Comparison of ENCODE assay signal across 8 cellular contexts in the genomic region with DNA sequence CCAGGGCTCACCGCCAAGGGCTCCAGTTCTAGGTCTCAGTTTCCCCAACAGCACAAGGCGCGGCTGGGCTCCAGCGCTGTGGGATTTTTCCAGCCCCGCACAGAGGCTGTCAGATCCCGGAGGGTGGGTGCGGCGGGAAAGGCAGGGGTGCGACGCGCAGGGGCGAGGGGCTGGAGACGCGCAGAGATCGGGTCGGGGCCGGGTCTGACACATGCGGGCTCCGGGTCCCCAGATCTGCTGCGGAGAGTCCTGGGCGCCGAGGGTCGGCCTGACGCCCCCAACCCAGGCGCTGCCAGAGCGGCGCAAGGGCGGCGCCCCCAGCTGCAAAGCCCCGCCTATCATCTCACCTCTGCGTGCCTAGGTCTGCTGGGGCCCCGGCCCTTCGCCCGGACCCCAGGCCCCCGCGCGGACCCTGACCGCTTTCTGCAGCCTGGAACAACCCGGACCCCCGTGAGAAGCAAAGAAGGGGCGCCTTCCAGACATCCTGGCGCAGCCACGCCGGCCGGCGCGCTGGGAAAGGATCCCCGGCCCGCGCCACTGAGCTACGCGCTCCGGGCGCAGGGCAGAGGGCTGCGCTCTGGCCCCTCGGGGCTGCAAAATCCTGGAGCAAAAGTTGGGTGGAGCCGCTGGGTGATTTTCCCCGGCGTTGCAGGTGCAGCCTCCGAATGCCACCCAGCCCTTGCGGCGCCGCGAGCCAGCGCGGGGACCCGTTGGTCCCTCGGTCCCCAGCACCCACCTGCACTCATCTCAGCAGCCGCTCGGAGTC. TPM values are rescaled to one million over a fixed set of nuclear protein-coding genes. Genes with fewer than 3 reads are reported as not detected.
DNase-seq lines count a peak whose midpoint lies in the region; ATAC-seq, FAIRE-seq and TF ChIP-seq lines count a peak whose summit lies in the region.

No MANE protein-coding gene starts in this region.

- TF ChIP-seq POLR2A in HepG2 (IDR thresholded peaks at IDR 0.05; ENCODE audit: insufficient read depth in 1 of 2, low read depth in 2 of 2, low read length in 2 of 2) (no peak), tibial nerve (IDR thresholded peaks at IDR 0.05) (no peak)

- intact Hi-C loops in ascending aorta (cut with DNase I), result loop anchor here (5.0 to 10.0 kb wide), 3 partner anchors 269 to 1376 kb away; partner anchors contain the start of gene KIAA0232
- intact Hi-C loops in HepG2 (cut with micrococcal nuclease; ENCODE audit: unreplicated experiment), result no loop called here

- H3K27me3 ChIP-seq in ascending aorta, result no peaks in the 10 kb centered on the region
- peaks cover 8 to 59% of the 10 kb centered on the region in 2 experiments for H3K27me3 ChIP-seq in HepG2 (ENCODE audit: control insufficient read depth in 1 of 2, insufficient read depth in 2 of 2, low read length in 2 of 2)
- H3K27me3 ChIP-seq in tibial nerve, result peaks cover 0 to 16% of the 10 kb centered on the region in 2 donors

- peak overlapping the region in 1 of 2 donors; percentile 50 for H3K27ac ChIP-seq in ascending aorta
- no peak overlapping the region for H3K27ac ChIP-seq in HepG2 (ENCODE audit: extremely low read length, insufficient read depth, low read length)
- H3K27ac ChIP-seq in tibial nerve, result peak overlapping the region in 2 of 4 donors; percentile 56 to 77

- peaks cover 13 to 25% of the 10 kb centered on the region in 2 donors for H3K4me1 ChIP-seq in ascending aorta
- peaks cover 7% of the 10 kb centered on the region; the same call in 1 of the 2 replicates for H3K4me1 ChIP-seq in HepG2 (ENCODE audit: insufficient read depth, low read length)
- peaks cover 0 to 38% (median 22%) of the 10 kb centered on the region in 4 donors for H3K4me1 ChIP-seq in tibial nerve

- FAIRE-seq in HepG2 (lab: Jason Lieb, UNC), result no peak

- H2AFZ ChIP-seq in HepG2 (ENCODE audit: low read length), result no peak overlapping the region

- no peaks in the 10 kb centered on the region for H3K79me2 ChIP-seq in HepG2 (ENCODE audit: insufficient read depth, low read length)

- 42% methylated on average over 16 of the region's 70 CpGs for WGBS in HepG2 (ENCODE audit: low lambda C conversion rate)
- WGBS in tibial nerve, 2 donors, result 1 to 2% methylated on average over 16 to 29 of the region's 70 CpGs

- H3K4me2 ChIP-seq in HepG2 (ENCODE audit: low read depth, low read length), result peak overlapping the region; percentile 100

- H3K4me1 Mint-ChIP-seq in activated CD8-positive, alpha-beta memory T cell treated with anti-CD3 and anti-CD28 coated beads, Interleukin-2, amount 10 ng/mL, durations not matched to agents 7 days and 5 days, result peaks cover 11% of the 10 kb centered on the region

- CTCF ChIA-PET in activated CD8-positive, alpha-beta memory T cell treated with anti-CD3 and anti-CD28 coated beads, Interleukin-2, amount 10 ng/mL, durations not matched to agents 7 days and 5 days (lab: Charles Lee), result interaction anchor here (1.0 to 1.5 kb wide), 3 partner anchors 19 to 270 kb away, joined by 3 to 7 read pairs (median 3); no protein-coding TSS in a partner anchor
- CTCF ChIA-PET in HepG2 (lab: Yijun Ruan, JAX; ENCODE audit: low intra/inter-chr PET ratio, low total read pairs), result no interaction called here

- peaks cover 18% of the 10 kb centered on the region for H3K27me3 Mint-ChIP-seq in activated CD8-positive, alpha-beta memory T cell treated with anti-CD3 and anti-CD28 coated beads, Interleukin-2, amount 10 ng/mL, durations not matched to agents 7 days and 5 days

- H3K27ac Mint-ChIP-seq in activated CD8-positive, alpha-beta memory T cell treated with anti-CD3 and anti-CD28 coated beads, Interleukin-2, amount 10 ng/mL, durations not matched to agents 7 days and 5 days, result no peak overlapping the region

- H3K9me3 Mint-ChIP-seq in activated CD8-positive, alpha-beta memory T cell treated with anti-CD3 and anti-CD28 coated beads, Interleukin-2, amount 10 ng/mL, durations not matched to agents 7 days and 5 days (ENCODE audit: low read depth), result no peaks in the 10 kb centered on the region

- TF ChIP-seq EP300 in HepG2 (IDR thresholded peaks at IDR 0.05; ENCODE audit: low read depth in 2 of 2, low read length in 2 of 2) (no peak), HepG2 (CRISPR knock-in tag; IDR thresholded peaks at IDR 0.05; ENCODE audit: borderline replicate concordance) (no peak), tibial nerve (IDR thresholded peaks at IDR 0.05) (no peak)

- no peak for DNase-seq in activated CD8-positive, alpha-beta memory T cell treated with anti-CD3 and anti-CD28 coated beads, Interleukin-2, amount 10 ng/mL, durations not matched to agents 7 days and 5 days
- no peak for DNase-seq in activated CD8-positive, alpha-beta memory T cell treated with anti-CD3 and anti-CD28 coated beads, Interleukin-2, amount 50 U/mL, for 48 hours
- DNase-seq in ascending aorta (ENCODE audit: low spot score in 2 of 2) (no peak), HepG2 (ENCODE audit: low spot score) (no peak), tibial nerve (ENCODE audit: low spot score in 2 of 2) (no peak), AG08396 (ENCODE audit: low spot score) (no peak), Ammon's horn (ENCODE audit: low spot score) (no peak)

- no peak for TF ChIP-seq RAD21 in HepG2 (CRISPR knock-in tag; IDR thresholded peaks at IDR 0.05)

- in situ Hi-C loops in HepG2 (cut with HindIII; ENCODE audit: extremely low pct_ligation_motif_present, low pct_unique_long_range_greater_than_20kb), result no loop called here

- no peaks in the 10 kb centered on the region for H3K36me3 ChIP-seq in ascending aorta
- H3K36me3 ChIP-seq in HepG2 (replicated peaks in 1 of 2; ENCODE audit: control insufficient read depth in 1 of 2, insufficient read depth in 2 of 2, low read length in 2 of 2), result no peaks in the 10 kb centered on the region
- no peaks in the 10 kb centered on the region for H3K36me3 ChIP-seq in tibial nerve

- H3K9me3 ChIP-seq in ascending aorta, result no peaks in the 10 kb centered on the region
- H3K9me3 ChIP-seq in HepG2 (ENCODE audit: low read length), result no peaks in the 10 kb centered on the region
- H3K9me3 ChIP-seq in tibial nerve, result no peaks in the 10 kb centered on the region

- ATAC-seq in activated CD8-positive, alpha-beta memory T cell treated with anti-CD3 and anti-CD28 coated beads, Interleukin-2, amount 10 ng/mL, durations not matched to agents 7 days and 5 days, result peak; percentile 0
- ATAC-seq in HepG2, result no peak
- no peak for ATAC-seq in HG03432 (IDR thresholded peaks at IDR 0.05; ENCODE audit: unreplicated experiment)

- no peaks in the 10 kb centered on the region for H4K20me1 ChIP-seq in HepG2 (ENCODE audit: insufficient read depth, low read length)

- POLR2A ChIA-PET in HepG2 (lab: Yijun Ruan, JAX), result no interaction called here

- 0 out of 2 replicates have a peak overlapping the region, but pooled peaks have one; percentile 22 for H3K9ac ChIP-seq in HepG2 (ENCODE audit: insufficient read depth, low read depth, low read length)

- TF ChIP-seq CTCF in ascending aorta (IDR thresholded peaks at IDR 0.05) (peak in 1 of 3 experiments; percentile 46), HepG2 (CRISPR knock-in tag; IDR thresholded peaks at IDR 0.05) (no peak), tibial nerve (IDR thresholded peaks at IDR 0.05) (no peak)

- BruUV-seq in HepG2 (replicated peaks; lab: Mats Ljungman, UMichigan), result no TSS peak

- H3K36me3 Mint-ChIP-seq in activated CD8-positive, alpha-beta memory T cell treated with anti-CD3 and anti-CD28 coated beads, Interleukin-2, amount 10 ng/mL, durations not matched to agents 7 days and 5 days, result no peaks in the 10 kb centered on the region

- peak overlapping the region; percentile 51 for H3K4me3 Mint-ChIP-seq in activated CD8-positive, alpha-beta memory T cell treated with anti-CD3 and anti-CD28 coated beads, Interleukin-2, amount 10 ng/mL, durations not matched to agents 7 days and 5 days

- peak overlapping the region; percentile 86 to 93 for H3K4me3 ChIP-seq in ascending aorta
- peak overlapping the region; percentile 59 to 76 (median 62) for H3K4me3 ChIP-seq in HepG2 (replicated peaks in 1 of 3; ENCODE audit: insufficient read depth in 1 of 3, low read depth in 2 of 3, low read length in 3 of 3)
- H3K4me3 ChIP-seq in tibial nerve, result peak overlapping the region; percentile 65 to 96 (median 86)

RNA-seq across cellular contexts. Expression of gene ABLIM2, which starts 0.5 kb away (rescaled TPM):
- under 1 TPM in 1 of 2 experiments, not detected in 1; 0.19 TPM for total RNA-seq in activated CD8-positive, alpha-beta memory T cell treated with anti-CD3 and anti-CD28 coated beads, Interleukin-2, amount 10 ng/mL, durations not matched to agents 7 days and 5 days
- total RNA-seq in ascending aorta, result 30.8 TPM
- total RNA-seq in HepG2 (2016; rRNA removed; fragmentation: Illumina TruSeq; extraction: Trizol), result 0.18 and 0.20 TPM in 2 replicates
- total RNA-seq in HepG2 (2016; cell fraction: cytosol; rRNA removed; fragmentation: Illumina TruSeq; extraction: Trizol; ENCODE audit: low read depth), result not detected in 2 replicates
- not detected in 2 replicates for total RNA-seq in HepG2 (2016; cell fraction: insoluble cytoplasmic fraction; rRNA removed; fragmentation: Illumina TruSeq; extraction: Trizol)
- total RNA-seq in HepG2 (2016; cell fraction: membrane; rRNA removed; fragmentation: Illumina TruSeq; extraction: Trizol), result not detected in 2 replicates
- total RNA-seq in HepG2 (2016; cell fraction: nucleus; rRNA removed; fragmentation: Illumina TruSeq; extraction: Trizol), result not detected in 2 replicates
- 0.37 and 0.42 TPM in 2 replicates for polyA plus RNA-seq in HepG2 (2011; rRNA removed)
- polyA plus RNA-seq in HepG2 (2011; cell fraction: cytosol; rRNA removed), result 0.35 and 0.46 TPM in 2 replicates
- polyA plus RNA-seq in HepG2 (2011; cell fraction: nucleus; rRNA removed), result 0.33 and 0.34 TPM in 2 replicates
- polyA plus RNA-seq in HepG2 (2012), result 0.15 and 0.24 TPM in 2 replicates
- polyA plus RNA-seq in HepG2 (2016; cell fraction: cytosol; fragmentation: Illumina TruSeq; extraction: Trizol; ENCODE audit: low read depth), result not detected in 2 replicates
- polyA plus RNA-seq in HepG2 (2016; cell fraction: insoluble cytoplasmic fraction; fragmentation: Illumina TruSeq; extraction: Trizol; ENCODE audit: low read depth), result not detected in 2 replicates
- 0.11 TPM in 1 of 2 replicates, not detected in the other for polyA plus RNA-seq in HepG2 (2016; cell fraction: membrane; fragmentation: Illumina TruSeq; extraction: Trizol; ENCODE audit: low read depth)
- not detected in 2 replicates for polyA plus RNA-seq in HepG2 (2016; cell fraction: nucleus; fragmentation: Illumina TruSeq; extraction: Trizol; ENCODE audit: insufficient read depth, low read depth)
- polyA minus RNA-seq in HepG2 (2011; rRNA and poly(A)+ RNA removed; ENCODE audit: low replicate concordance), result 2.2 and 7.6 TPM in 2 replicates
- 0.49 TPM in 1 of 2 replicates, not detected in the other for polyA minus RNA-seq in HepG2 (2011; cell fraction: cytosol; rRNA and poly(A)+ RNA removed)
- 0.12 and 0.52 TPM in 2 replicates for polyA minus RNA-seq in HepG2 (2011; cell fraction: nucleus; rRNA and poly(A)+ RNA removed)
- 100 to 1,000 TPM in 1 of 4 donors, 10 to 100 TPM in 3; 29.1 to 125 (median 41.7) TPM for total RNA-seq in tibial nerve

RNA-seq across cellular contexts. Expression of gene SH3TC1, which starts 41.0 kb away (rescaled TPM):
- total RNA-seq in activated CD8-positive, alpha-beta memory T cell treated with anti-CD3 and anti-CD28 coated beads, Interleukin-2, amount 10 ng/mL, durations not matched to agents 7 days and 5 days, result 10 to 100 TPM in 1 of 2 experiments, 1 to 10 TPM in 1; 6.0 to 10.7 TPM
- total RNA-seq in ascending aorta (64.5 TPM), HepG2 (2016; rRNA removed; fragmentation: Illumina TruSeq; extraction: Trizol) (10.1 and 14.9 TPM in 2 replicates), tibial nerve (100 to 1,000 TPM in 1 of 4 donors, 10 to 100 TPM in 3; 31.6 to 176 (median 69.7) TPM)
- 1.8 and 3.0 TPM in 2 replicates for total RNA-seq in HepG2 (2016; cell fraction: cytosol; rRNA removed; fragmentation: Illumina TruSeq; extraction: Trizol; ENCODE audit: low read depth)
- total RNA-seq in HepG2 (2016; cell fraction: insoluble cytoplasmic fraction; rRNA removed; fragmentation: Illumina TruSeq; extraction: Trizol), result 7.9 and 17.3 TPM in 2 replicates
- total RNA-seq in HepG2 (2016; cell fraction: membrane; rRNA removed; fragmentation: Illumina TruSeq; extraction: Trizol), result 5.6 and 6.2 TPM in 2 replicates
- total RNA-seq in HepG2 (2016; cell fraction: nucleus; rRNA removed; fragmentation: Illumina TruSeq; extraction: Trizol), result 22.7 and 23.6 TPM in 2 replicates
- 21.8 and 27.0 TPM in 2 replicates for polyA plus RNA-seq in HepG2 (2011; rRNA removed)
- polyA plus RNA-seq in HepG2 (2011; cell fraction: cytosol; rRNA removed), result 12.1 and 19.8 TPM in 2 replicates
- polyA plus RNA-seq in HepG2 (2011; cell fraction: nucleus; rRNA removed), result 113 and 146 TPM in 2 replicates
- polyA plus RNA-seq in HepG2 (2012), result 12.2 and 22.6 TPM in 2 replicates
- polyA plus RNA-seq in HepG2 (2016; cell fraction: cytosol; fragmentation: Illumina TruSeq; extraction: Trizol; ENCODE audit: low read depth), result 1.3 and 1.5 TPM in 2 replicates
- 6.1 and 6.6 TPM in 2 replicates for polyA plus RNA-seq in HepG2 (2016; cell fraction: insoluble cytoplasmic fraction; fragmentation: Illumina TruSeq; extraction: Trizol; ENCODE audit: low read depth)
- polyA plus RNA-seq in HepG2 (2016; cell fraction: membrane; fragmentation: Illumina TruSeq; extraction: Trizol; ENCODE audit: low read depth), result 2.1 and 2.8 TPM in 2 replicates
- 26.5 and 29.7 TPM in 2 replicates for polyA plus RNA-seq in HepG2 (2016; cell fraction: nucleus; fragmentation: Illumina TruSeq; extraction: Trizol; ENCODE audit: insufficient read depth, low read depth)
- polyA minus RNA-seq in HepG2 (2011; rRNA and poly(A)+ RNA removed; ENCODE audit: low replicate concordance), result 12.4 and 67.5 TPM in 2 replicates
- 18.2 and 19.5 TPM in 2 replicates for polyA minus RNA-seq in HepG2 (2011; cell fraction: cytosol; rRNA and poly(A)+ RNA removed)
- polyA minus RNA-seq in HepG2 (2011; cell fraction: nucleus; rRNA and poly(A)+ RNA removed), result 76.5 and 77.0 TPM in 2 replicates

Comparison
In these comparisons a context has a peak if more than half of its experiments do, and no peak if none do; other contexts are left out.
1. RNA of gene ABLIM2, which starts 0.5 kb away (total RNA-seq): 29.1 to 125 TPM in tibial nerve and 30.8 TPM in ascending aorta (single experiment); 0.18 to 0.20 TPM in HepG2 and 0.19 TPM in activated CD8-positive, alpha-beta memory T cell treated with anti-CD3 and anti-CD28 coated beads, Interleukin-2, amount 10 ng/mL, durations not matched to agents 7 days and 5 days; every median in the first group is over 10 times any median in the second.
2. Peak in every context shown above with its lines, with median percentiles within 50 percentile points of each other: H3K4me3 ChIP-seq.